8 cellular contexts compared by ENCODE assay signal in genomic region chr19:11756965-11757364, GRCh38. TPM values are rescaled to one million over a fixed set of nuclear protein-coding genes. Genes with fewer than 3 reads are reported as not detected.
"Had no signal": no experiment of that assay in that cellular context is flagged by ENCODE, and none has a peak within 500 bp of the region (broad histone marks: within the 10 kb centered on the region; RNA-seq: fewer than 3 reads in every experiment).

No MANE protein-coding gene starts in this region.

- H3K4me2 ChIP-seq: KMS-11 had no signal

- DNase-seq: IMR-90, KBM-7, KG1 had no signal

- H3K9ac ChIP-seq: KMS-11 had no signal

- H3K4me1 Mint-ChIP-seq: IgD-negative memory B cell had no signal

- H3K27ac Mint-ChIP-seq: IgD-negative memory B cell had no signal

- FAIRE-seq: HepG2 had no signal

- H3K4me3 Mint-ChIP-seq: IgD-negative memory B cell had no signal

- ATAC-seq: HepG2 had no signal

- H3K27ac ChIP-seq: HL-60, KMS-11 had no signal

RNA-seq across cellular contexts. Expression of gene ZNF491, which starts 41.4 kb away (rescaled TPM):
- total RNA-seq: HT-29 had no signal
